In genomic region chr2:203656522-203657287, GRCh38 we compare ENCODE assay signal across 11 cellular contexts. TPM values are rescaled to one million over a fixed set of nuclear protein-coding genes. Genes with fewer than 3 reads are reported as not detected.
DNase-seq lines count a peak whose midpoint lies in the region; ATAC-seq and TF ChIP-seq lines count a peak whose summit lies in the region.
"Had no signal": no experiment of that assay in that cellular context is flagged by ENCODE, and none has a peak within 500 bp of the region (broad histone marks: within the 10 kb centered on the region; RNA-seq: fewer than 3 reads in every experiment).

No MANE protein-coding gene starts in this region.

- no peak overlapping the region for H3K4me3 Mint-ChIP-seq in activated CD8-positive, alpha-beta T cell treated with anti-CD3 and anti-CD28 coated beads for 36 hours
- no peak overlapping the region for H3K4me3 Mint-ChIP-seq in activated CD8-positive, alpha-beta T cell treated with anti-CD3 and anti-CD28 coated beads, Interleukin-2, amount 10 ng/mL, durations not matched to agents 7 days and 5 days
- H3K4me3 Mint-ChIP-seq in CD8-positive, alpha-beta T cell, result no peak overlapping the region
- H3K4me3 Mint-ChIP-seq: B cell had no signal

- peak overlapping the region; percentile 60 for H3K27ac ChIP-seq in mammary epithelial cell (ENCODE audit: insufficient read depth, low read depth, low read length)
- H3K27ac ChIP-seq in lower lobe of right lung, result peak overlapping the region; percentile 78
- H3K27ac ChIP-seq in upper lobe of right lung, result peak overlapping the region; percentile 78
- H3K27ac ChIP-seq in CD8-positive, alpha-beta T cell (ENCODE audit: low read depth, low read length), result no peak overlapping the region

- peak overlapping the region; percentile 9 for H3K27ac Mint-ChIP-seq in activated CD8-positive, alpha-beta T cell treated with anti-CD3 and anti-CD28 coated beads for 36 hours
- no peak overlapping the region for H3K27ac Mint-ChIP-seq in activated CD8-positive, alpha-beta T cell treated with anti-CD3 and anti-CD28 coated beads, Interleukin-2, amount 10 ng/mL, durations not matched to agents 7 days and 5 days
- no peak overlapping the region for H3K27ac Mint-ChIP-seq in CD8-positive, alpha-beta T cell
- H3K27ac Mint-ChIP-seq: B cell had no signal

- H3K36me3 ChIP-seq in mammary epithelial cell (ENCODE audit: insufficient read depth, low read length) (no peaks in the 10 kb centered on the region), lower lobe of right lung (no peaks in the 10 kb centered on the region), upper lobe of right lung (no peaks in the 10 kb centered on the region)
- no peaks in the 10 kb centered on the region for H3K36me3 ChIP-seq in CD8-positive, alpha-beta T cell (ENCODE audit: insufficient read depth, low read length)

- CTCF ChIA-PET in activated CD8-positive, alpha-beta T cell treated with anti-CD3 and anti-CD28 coated beads for 36 hours (lab: Charles Lee), result no interaction called here
- CTCF ChIA-PET in activated CD8-positive, alpha-beta T cell treated with anti-CD3 and anti-CD28 coated beads, Interleukin-2, amount 10 ng/mL, durations not matched to agents 7 days and 5 days (lab: Charles Lee), result interaction anchor here (1.0 to 1.4 kb wide), 2 partner anchors 7 to 172 kb away, joined by 3 to 5 read pairs; no protein-coding TSS in a partner anchor
- CTCF ChIA-PET in mammary epithelial cell (lab: Charles Lee; ENCODE audit: low non-redundant PET), result no interaction called here
- CTCF ChIA-PET in CD8-positive, alpha-beta T cell (lab: Charles Lee), result no interaction called here

- peak overlapping the region; percentile 12 for H3K9ac ChIP-seq in mammary epithelial cell (ENCODE audit: insufficient read depth, low read length)

- peak overlapping the region; percentile 10 for H3K4me2 ChIP-seq in mammary epithelial cell (ENCODE audit: insufficient read depth, low read depth, low read length)

- dilution Hi-C loops in mammary epithelial cell (cut with HindIII; ENCODE audit: low sequenced_read_pairs), result no loop called here

- no peaks in the 10 kb centered on the region for H3K27me3 ChIP-seq in mammary epithelial cell (ENCODE audit: insufficient read depth, low read length)
- no peaks in the 10 kb centered on the region for H3K27me3 ChIP-seq in lower lobe of right lung (ENCODE audit: low read depth)
- no peaks in the 10 kb centered on the region for H3K27me3 ChIP-seq in upper lobe of right lung
- H3K27me3 ChIP-seq in CD8-positive, alpha-beta T cell (ENCODE audit: insufficient read depth, low read length), result no peaks in the 10 kb centered on the region

- in situ Hi-C loops in mammary epithelial cell (cut with MboI; ENCODE audit: low sequenced_read_pairs in 2 of 2), result loop anchor here (25.0 kb wide), 2 partner anchors 169 to 419 kb away; partner anchors contain the start of gene CYP20A1 (in 1 of the 2)

- BruUV-seq in mammary epithelial cell (replicated peaks; lab: Mats Ljungman, UMichigan), result TSS peak; percentile 51

- POLR2A ChIA-PET in activated CD8-positive, alpha-beta T cell treated with anti-CD3 and anti-CD28 coated beads for 36 hours (lab: Charles Lee), result no interaction called here
- POLR2A ChIA-PET in activated CD8-positive, alpha-beta T cell treated with anti-CD3 and anti-CD28 coated beads, Interleukin-2, amount 10 ng/mL, durations not matched to agents 7 days and 5 days (lab: Charles Lee), result no interaction called here
- POLR2A ChIA-PET in CD8-positive, alpha-beta T cell (lab: Charles Lee), result no interaction called here

- 48% methylated on average over 10 of the region's 10 CpGs for WGBS in mammary epithelial cell (ENCODE audit: low coverage, missing lambda C conversion rate)

- intact Hi-C loops in activated CD8-positive, alpha-beta T cell treated with anti-CD3 and anti-CD28 coated beads for 36 hours (cut with micrococcal nuclease), result no loop called here
- intact Hi-C loops in mammary epithelial cell (cut with micrococcal nuclease), result loop anchor here (1.0 to 2.0 kb wide), 3 partner anchors 28 to 159 kb away; no protein-coding TSS in a partner anchor
- intact Hi-C loops in lower lobe of right lung (cut with DNase I), result no loop called here
- intact Hi-C loops in upper lobe of right lung (cut with DNase I), result loop anchor here (10.0 kb wide), 1 partner anchor 422 kb away; the partner anchor contains the start of gene CYP20A1
- intact Hi-C loops in CD8-positive, alpha-beta T cell (cut with DNase I, micrococcal nuclease), result no loop called here

- peak overlapping the region; percentile 71 for H2AFZ ChIP-seq in mammary epithelial cell (ENCODE audit: low read depth, low read length)

- no peaks in the 10 kb centered on the region for H3K79me2 ChIP-seq in mammary epithelial cell (ENCODE audit: insufficient read depth, low read length)

- no peak for ATAC-seq in activated CD8-positive, alpha-beta T cell treated with anti-CD3 and anti-CD28 coated beads for 36 hours
- ATAC-seq in activated CD8-positive, alpha-beta T cell treated with anti-CD3 and anti-CD28 coated beads, Interleukin-2, amount 10 ng/mL, durations not matched to agents 7 days and 5 days, result no peak
- peak; percentile 92 to 94 for ATAC-seq in lower lobe of right lung
- ATAC-seq in upper lobe of right lung, result peak; percentile 95
- ATAC-seq in HG03457 (IDR thresholded peaks at IDR 0.05; ENCODE audit: unreplicated experiment), result no peak
- ATAC-seq in CD8-positive, alpha-beta T cell, result no peak

- H3K4me3 ChIP-seq in mammary epithelial cell (replicated peaks in 1 of 3; ENCODE audit: insufficient read depth in 1 of 3, low read depth in 2 of 3, low read length in 3 of 3) (no peak overlapping the region), lower lobe of right lung (no peak overlapping the region), upper lobe of right lung (no peak overlapping the region)
- H3K4me3 ChIP-seq in CD8-positive, alpha-beta T cell (ENCODE audit: low read depth, low read length), result no peak overlapping the region

- H3K4me1 ChIP-seq in mammary epithelial cell (ENCODE audit: insufficient read depth, low read length) (peaks cover 22% of the 10 kb centered on the region), lower lobe of right lung (peaks cover 41% of the 10 kb centered on the region), upper lobe of right lung (peaks cover 26% of the 10 kb centered on the region)
- H3K4me1 ChIP-seq in CD8-positive, alpha-beta T cell (ENCODE audit: insufficient read depth, low read length), result peaks cover 6% of the 10 kb centered on the region

- H3K9me3 ChIP-seq in mammary epithelial cell (replicated peaks; ENCODE audit: insufficient read depth, low read length) (no peaks in the 10 kb centered on the region), lower lobe of right lung (no peaks in the 10 kb centered on the region), upper lobe of right lung (no peaks in the 10 kb centered on the region)
- H3K9me3 ChIP-seq in CD8-positive, alpha-beta T cell (ENCODE audit: low read length), result no peaks in the 10 kb centered on the region

- DNase-seq in activated CD8-positive, alpha-beta T cell treated with anti-CD3 and anti-CD28 coated beads for 36 hours, result no peak
- DNase-seq in activated CD8-positive, alpha-beta T cell treated with anti-CD3 and anti-CD28 coated beads, Interleukin-2, amount 10 ng/mL, durations not matched to agents 7 days and 5 days, result no peak
- DNase-seq in mammary epithelial cell (peak; percentile 90), lower lobe of right lung (peak; percentile 79), upper lobe of right lung (peak; percentile 73), middle frontal gyrus (ENCODE audit: extremely low spot score, low spot score) (no peak)
- DNase-seq in CD8-positive, alpha-beta T cell, result no peak
- DNase-seq: HCEC 1CT, NCI-H1436 treated with DMSO at 0.1 percent for 48 hours had no signal

- no peak for TF ChIP-seq CTCF in activated CD8-positive, alpha-beta T cell treated with anti-CD3 and anti-CD28 coated beads for 36 hours (IDR thresholded peaks at IDR 0.05)
- TF ChIP-seq CTCF in mammary epithelial cell (conservative IDR thresholded peaks at IDR 0.05 in 1 of 2, IDR thresholded peaks at IDR 0.05 in 1 of 2; ENCODE audit: extremely low read depth in 1 of 2, insufficient read depth in 1 of 2, low read depth in 1 of 2, low read length in 2 of 2) (no peak), lower lobe of right lung (IDR thresholded peaks at IDR 0.05) (no peak), upper lobe of right lung (IDR thresholded peaks at IDR 0.05) (no peak)
- TF ChIP-seq CTCF in CD8-positive, alpha-beta T cell (IDR thresholded peaks at IDR 0.05), result no peak

- no peaks in the 10 kb centered on the region for H3K27me3 Mint-ChIP-seq in activated CD8-positive, alpha-beta T cell treated with anti-CD3 and anti-CD28 coated beads for 36 hours
- no peaks in the 10 kb centered on the region for H3K27me3 Mint-ChIP-seq in activated CD8-positive, alpha-beta T cell treated with anti-CD3 and anti-CD28 coated beads, Interleukin-2, amount 10 ng/mL, durations not matched to agents 7 days and 5 days (ENCODE audit: low read depth)
- H3K27me3 Mint-ChIP-seq in CD8-positive, alpha-beta T cell (ENCODE audit: low read depth), result no peaks in the 10 kb centered on the region

- peaks cover 29% of the 10 kb centered on the region for H3K4me1 Mint-ChIP-seq in activated CD8-positive, alpha-beta T cell treated with anti-CD3 and anti-CD28 coated beads for 36 hours (ENCODE audit: low read depth)
- H3K4me1 Mint-ChIP-seq in activated CD8-positive, alpha-beta T cell treated with anti-CD3 and anti-CD28 coated beads, Interleukin-2, amount 10 ng/mL, durations not matched to agents 7 days and 5 days (ENCODE audit: low read depth), result peaks cover 19% of the 10 kb centered on the region
- peaks cover 28% of the 10 kb centered on the region for H3K4me1 Mint-ChIP-seq in CD8-positive, alpha-beta T cell (ENCODE audit: low read depth)

- no peaks in the 10 kb centered on the region for H3K9me3 Mint-ChIP-seq in activated CD8-positive, alpha-beta T cell treated with anti-CD3 and anti-CD28 coated beads for 36 hours
- H3K9me3 Mint-ChIP-seq in activated CD8-positive, alpha-beta T cell treated with anti-CD3 and anti-CD28 coated beads, Interleukin-2, amount 10 ng/mL, durations not matched to agents 7 days and 5 days (ENCODE audit: insufficient read depth), result no peaks in the 10 kb centered on the region
- no peaks in the 10 kb centered on the region for H3K9me3 Mint-ChIP-seq in CD8-positive, alpha-beta T cell

- no peaks in the 10 kb centered on the region for H3K36me3 Mint-ChIP-seq in activated CD8-positive, alpha-beta T cell treated with anti-CD3 and anti-CD28 coated beads for 36 hours (ENCODE audit: low read depth)
- no peaks in the 10 kb centered on the region for H3K36me3 Mint-ChIP-seq in activated CD8-positive, alpha-beta T cell treated with anti-CD3 and anti-CD28 coated beads, Interleukin-2, amount 10 ng/mL, durations not matched to agents 7 days and 5 days (ENCODE audit: low read depth)
- H3K36me3 Mint-ChIP-seq in CD8-positive, alpha-beta T cell, result no peaks in the 10 kb centered on the region

- H4K20me1 ChIP-seq in mammary epithelial cell (ENCODE audit: insufficient read depth, low read length), result no peaks in the 10 kb centered on the region

RNA-seq across cellular contexts. Expression of gene CD28, which starts 49.7 kb away (rescaled TPM):
- 10 to 100 TPM; 94.2 to 97.3 TPM for total RNA-seq in activated CD8-positive, alpha-beta T cell treated with anti-CD3 and anti-CD28 coated beads for 36 hours
- 10 to 100 TPM; 25.6 to 27.2 TPM for total RNA-seq in activated CD8-positive, alpha-beta T cell treated with anti-CD3 and anti-CD28 coated beads, Interleukin-2, amount 10 ng/mL, durations not matched to agents 7 days and 5 days
- not detected for total RNA-seq in mammary epithelial cell
- polyA plus RNA-seq in mammary epithelial cell, result not detected
- polyA minus RNA-seq in mammary epithelial cell, result not detected
- total RNA-seq in lower lobe of right lung, result 2.2 TPM
- total RNA-seq in upper lobe of right lung, result 2.5 TPM
- 10 to 100 TPM; 78.4 to 80.7 TPM for total RNA-seq in CD8-positive, alpha-beta T cell

Comparison
In these comparisons a context has a peak if more than half of its experiments do, and no peak if none do; other contexts are left out.
1. ATAC-seq: peak in lower lobe of right lung (2 of 2) and upper lobe of right lung (single experiment); none in activated CD8-positive, alpha-beta T cell treated with anti-CD3 and anti-CD28 coated beads for 36 hours (single experiment), activated CD8-positive, alpha-beta T cell treated with anti-CD3 and anti-CD28 coated beads, Interleukin-2, amount 10 ng/mL, durations not matched to agents 7 days and 5 days (single experiment), HG03457 (single experiment) and CD8-positive, alpha-beta T cell (single experiment).
2. DNase-seq: peak in mammary epithelial cell (single experiment), lower lobe of right lung (single experiment) and upper lobe of right lung (single experiment); none in activated CD8-positive, alpha-beta T cell treated with anti-CD3 and anti-CD28 coated beads for 36 hours (single experiment), activated CD8-positive, alpha-beta T cell treated with anti-CD3 and anti-CD28 coated beads, Interleukin-2, amount 10 ng/mL, durations not matched to agents 7 days and 5 days (single experiment), middle frontal gyrus (single experiment) and CD8-positive, alpha-beta T cell (0 of 7).
3. intact Hi-C loops: an anchor here in mammary epithelial cell (1.0 to 2.0 kb wide) and upper lobe of right lung (10.0 kb wide); none called in activated CD8-positive, alpha-beta T cell treated with anti-CD3 and anti-CD28 coated beads for 36 hours, lower lobe of right lung and CD8-positive, alpha-beta T cell.